In the genomic region with DNA sequence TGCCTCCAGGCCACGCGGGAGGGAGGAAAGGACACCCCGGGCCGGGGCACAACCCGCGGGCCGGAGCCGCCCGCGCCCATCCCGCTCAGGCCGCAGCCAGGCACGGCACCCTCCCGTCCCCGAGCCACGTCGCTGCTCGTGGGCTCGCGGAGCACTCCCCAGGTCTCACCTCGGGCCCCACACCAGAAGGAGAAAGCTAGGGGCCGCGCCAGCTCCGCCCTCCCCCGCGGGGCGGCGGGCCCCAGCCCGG, we compare ENCODE assay signal across 8 cellular contexts. TPM values are rescaled to one million over a fixed set of nuclear protein-coding genes. Genes with fewer than 3 reads are reported as not detected.
A peak's percentile ranks its signal among the peaks of the same experiment; 100 is the strongest.
DNase-seq lines count a peak whose midpoint lies in the region; ATAC-seq and TF ChIP-seq lines count a peak whose summit lies in the region.

No MANE protein-coding gene starts in this region.

- peak overlapping the region; percentile 89 to 99 (median 96) for H3K27ac ChIP-seq in heart right ventricle
- H3K27ac ChIP-seq in angular gyrus (ENCODE audit: low read depth, low read length) = peak overlapping the region; percentile 100
- peak overlapping the region; percentile 98 for H3K27ac ChIP-seq in lower lobe of right lung
- H3K27ac ChIP-seq in vagina = peak overlapping the region; percentile 99

- no peaks in the 10 kb centered on the region for H3K36me3 ChIP-seq in heart right ventricle
- no peaks in the 10 kb centered on the region for H3K36me3 ChIP-seq in lower lobe of right lung
- peaks cover 0 to 2% of the 10 kb centered on the region in 2 donors for H3K36me3 ChIP-seq in vagina

- H3K9me3 ChIP-seq in heart right ventricle = no peaks in the 10 kb centered on the region
- H3K9me3 ChIP-seq in lower lobe of right lung = no peaks in the 10 kb centered on the region
- no peaks in the 10 kb centered on the region for H3K9me3 ChIP-seq in vagina

- TF ChIP-seq POLR2A in vagina (IDR thresholded peaks at IDR 0.05) = no peak

- H3K4me3 ChIP-seq in heart right ventricle (peak overlapping the region; percentile 68 to 93 (median 76)), lower lobe of right lung (peak overlapping the region; percentile 93), vagina (peak overlapping the region; percentile 77 to 97)

- H3K4me1 ChIP-seq in heart right ventricle (peaks cover 7 to 80% (median 57%) of the 10 kb centered on the region in 9 donors), lower lobe of right lung (peaks cover 60% of the 10 kb centered on the region), vagina (peaks cover 71% of the 10 kb centered on the region)

- DNase-seq in heart right ventricle = no peak
- no peak for DNase-seq in left ventricle myocardium superior
- DNase-seq in lower lobe of right lung = no peak
- DNase-seq in vagina (ENCODE audit: extremely low spot score in 2 of 2) = peak in 1 of 2 donors; percentile 89
- DNase-seq in HuH-7 (ENCODE audit: low spot score) = no peak
- DNase-seq in NCI-H526 (lab: John Stamatoyannopoulos, UW) = no peak
- no peak for DNase-seq in CD1c-positive myeloid dendritic cell (ENCODE audit: extremely low spot score)

- ATAC-seq in heart right ventricle = no peak
- no peak for ATAC-seq in left ventricle myocardium superior
- ATAC-seq in lower lobe of right lung = no peak

- 0% methylated on average over 20 to 29 of the region's 29 CpGs for WGBS in heart right ventricle, 2 donors

- no peak for TF ChIP-seq CTCF in heart right ventricle (IDR thresholded peaks at IDR 0.05)
- no peak for TF ChIP-seq CTCF in lower lobe of right lung (IDR thresholded peaks at IDR 0.05)
- TF ChIP-seq CTCF in vagina (IDR thresholded peaks at IDR 0.05) = no peak

- no peaks in the 10 kb centered on the region for H3K27me3 ChIP-seq in heart right ventricle
- H3K27me3 ChIP-seq in lower lobe of right lung (ENCODE audit: low read depth) = no peaks in the 10 kb centered on the region
- H3K27me3 ChIP-seq in vagina = no peaks in the 10 kb centered on the region

- intact Hi-C loops in heart right ventricle (cut with DNase I) (loop anchor here in 8 of 10 donors (2.0 to 5.0 kb wide), 3 partner anchors 37 to 43 kb away; no protein-coding TSS in a partner anchor), left ventricle myocardium superior (cut with micrococcal nuclease) (loop anchor here (5.0 kb wide), 1 partner anchor 37 kb away; no protein-coding TSS in a partner anchor), lower lobe of right lung (cut with DNase I) (no loop called here), vagina (cut with DNase I) (loop anchor here (5.0 kb wide), 3 partner anchors 42 to 322 kb away; partner anchors contain the start of genes ATG4B, FARP2 and THAP4)

RNA-seq across cellular contexts. Expression of gene HDLBP, which starts 0.6 kb away (rescaled TPM):
- total RNA-seq in heart right ventricle = 100 to 1,000 TPM; 312 to 419 (median 357) TPM
- polyA plus RNA-seq in heart right ventricle = 100 to 1,000 TPM; 206 to 273 TPM
- 420 TPM for total RNA-seq in left ventricle myocardium superior
- total RNA-seq in lower lobe of right lung = 387 TPM
- 300 TPM for total RNA-seq in vagina

RNA-seq across cellular contexts. Expression of gene SEPTIN2, which starts 0.9 kb away (rescaled TPM):
- total RNA-seq in heart right ventricle (100 to 1,000 TPM; 177 to 249 (median 194) TPM), left ventricle myocardium superior (139 TPM), lower lobe of right lung (255 TPM), vagina (198 TPM)
- polyA plus RNA-seq in heart right ventricle = 100 to 1,000 TPM; 100 to 128 TPM

RNA-seq across cellular contexts. Expression of gene FARP2, which starts 41.2 kb away (rescaled TPM):
- total RNA-seq in heart right ventricle (10 to 100 TPM; 14.4 to 23.6 (median 19.4) TPM), left ventricle myocardium superior (18.6 TPM), lower lobe of right lung (42.4 TPM), vagina (32.9 TPM)
- polyA plus RNA-seq in heart right ventricle = 10 to 100 TPM in 1 of 2 donors, 1 to 10 TPM in 1; 7.1 to 10.5 TPM
